7 cellular contexts compared by ENCODE assay signal in genomic region chr4:159008671-159009070, GRCh38.
"Had no signal": no experiment of that assay in that cellular context is flagged by ENCODE, and none has a peak within 500 bp of the region (broad histone marks: within the 10 kb centered on the region; RNA-seq: fewer than 3 reads in every experiment).

No MANE protein-coding gene starts in this region.

- FAIRE-seq: G401.6, GM12878, GM12891, GM12892, GM18507 had no signal

- DNase-seq: GDM1, GF-D8 had no signal

- H3K4me3 ChIP-seq: GM12878 had no signal
